Comparison of ENCODE assay signal across 8 cellular contexts in genomic region chr2:46297546-46298271, GRCh38. TPM values are rescaled to one million over a fixed set of nuclear protein-coding genes. Genes with fewer than 3 reads are reported as not detected.
A peak's percentile ranks its signal among the peaks of the same experiment; 100 is the strongest.
DNase-seq lines count a peak whose midpoint lies in the region; ATAC-seq lines count a peak whose summit lies in the region.

No MANE protein-coding gene starts in this region.

- H3K9me3 ChIP-seq in BLaER1 treated with 17β-estradiol and CSF1 and Interleukin-3, amounts not matched to agents 10 nM and 100 nM (replicated peaks in 1 of 11) = no peaks in the 10 kb centered on the region
- H3K9me3 ChIP-seq in HUES64 (ENCODE audit: insufficient read depth, low read depth, low read length) = no peaks in the 10 kb centered on the region

- ATAC-seq in GM19455 (IDR thresholded peaks at IDR 0.05; ENCODE audit: unreplicated experiment) = peak; percentile 37
- peak; percentile 73 for ATAC-seq in left colon

- in situ Hi-C loops in T47D (cut with HindIII; ENCODE audit: low pct_unique_long_range_greater_than_20kb, low sequenced_read_pairs) = no loop called here

- H3K36me3 ChIP-seq in BLaER1 treated with 17β-estradiol and CSF1 and Interleukin-3, amounts not matched to agents 10 nM and 100 nM = no peaks in the 10 kb centered on the region
- H3K36me3 ChIP-seq in HUES64 (ENCODE audit: insufficient read depth, low read length) = no peaks in the 10 kb centered on the region

- H3K27me3 ChIP-seq in BLaER1 treated with 17β-estradiol and CSF1 and Interleukin-3, amounts not matched to agents 10 nM and 100 nM = peaks cover 50 to 79% (median 74%) of the 10 kb centered on the region in 11 experiments
- peaks cover 82% of the 10 kb centered on the region for H3K27me3 ChIP-seq in HUES64 (ENCODE audit: insufficient read depth, low read length)

- peak; percentile 51 for DNase-seq in UCSD-AML1 (lab: John Stamatoyannopoulos, UW; ENCODE audit: unreplicated experiment)
- peak; percentile 86 for DNase-seq in T47D (ENCODE audit: low read depth in 1 of 2, low spot score in 1 of 2)
- DNase-seq in left colon = peak; percentile 91 to 92
- peak; percentile 32 to 59 for DNase-seq in stimulated activated CD4-positive, alpha-beta T cell treated with anti-CD3 and anti-CD28 coated beads, Interleukin-2, amount 100 ng/mL, for 48 hours
- no peak for DNase-seq in NK-92 (lab: John Stamatoyannopoulos, UW; ENCODE audit: unreplicated experiment)

- 1% methylated on average over 65 of the region's 65 CpGs for WGBS in HUES64

- peak overlapping the region; percentile 32 to 89 (median 71); a peak in 21 of 22 replicates for H3K9ac ChIP-seq in BLaER1 treated with 17β-estradiol and CSF1 and Interleukin-3, amounts not matched to agents 10 nM and 100 nM
- H3K9ac ChIP-seq in HUES64 (ENCODE audit: low read depth, low read length) = no peak overlapping the region

- peak overlapping the region; percentile 83 to 100 (median 99) for H3K4me2 ChIP-seq in BLaER1 treated with 17β-estradiol and CSF1 and Interleukin-3, amounts not matched to agents 10 nM and 100 nM

- peak overlapping the region; percentile 66 to 79 (median 72) for H3K4me3 ChIP-seq in BLaER1 treated with 17β-estradiol and CSF1 and Interleukin-3, amounts not matched to agents 10 nM and 100 nM
- peak overlapping the region; percentile 75 for H3K4me3 ChIP-seq in HUES64 (ENCODE audit: low read length)

- intact Hi-C loops in left colon (cut with DNase I, micrococcal nuclease) = no loop called here

- H3K27ac ChIP-seq in BLaER1 treated with 17β-estradiol and CSF1 and Interleukin-3, amounts not matched to agents 10 nM and 100 nM = peak overlapping the region in 4 of 11 experiments; percentile 48 to 76 (median 59); a peak in 7 of 22 replicates
- H3K27ac ChIP-seq in HUES64 (ENCODE audit: low read depth, low read length) = no peak overlapping the region

- H4K20me1 ChIP-seq in BLaER1 treated with 17β-estradiol and CSF1 and Interleukin-3, amounts not matched to agents 10 nM and 100 nM = peaks cover 20 to 46% (median 35%) of the 10 kb centered on the region in 11 experiments; a peak in 20 of 22 replicates

- peaks cover 27 to 42% (median 36%) of the 10 kb centered on the region in 10 experiments for H3K4me1 ChIP-seq in BLaER1 treated with 17β-estradiol and CSF1 and Interleukin-3, amounts not matched to agents 10 nM and 100 nM
- H3K4me1 ChIP-seq in HUES64 (ENCODE audit: insufficient read depth, low read length) = peaks cover 14% of the 10 kb centered on the region

RNA-seq across cellular contexts. Expression of gene EPAS1, which starts 0.5 kb away (rescaled TPM):
- 2.6 TPM for polyA plus RNA-seq in HUES64 (2013, experiment 1 of 2)
- 3.8 TPM for polyA plus RNA-seq in HUES64 (2013, experiment 2 of 2)
- total RNA-seq in left colon = 100 to 1,000 TPM; 155 to 226 TPM
